Comparison of ENCODE assay signal across 24 cellular contexts in genomic region chr7:151787348-151787747, GRCh38.
DNase-seq lines count a peak whose midpoint lies in the region; ATAC-seq, FAIRE-seq and TF ChIP-seq lines count a peak whose summit lies in the region.
"Had no signal": no experiment of that assay in that cellular context is flagged by ENCODE, and none has a peak within 500 bp of the region (broad histone marks: within the 10 kb centered on the region; RNA-seq: fewer than 3 reads in every experiment).

No MANE protein-coding gene starts in this region.

- H3K79me2 ChIP-seq in K562 (ENCODE audit: control insufficient read depth, insufficient read depth, low read length) = no peaks in the 10 kb centered on the region
- H3K79me2 ChIP-seq in mesendoderm (ENCODE audit: control insufficient read depth, insufficient read depth, low read length) = no peaks in the 10 kb centered on the region

- H2BK5ac ChIP-seq in mesendoderm (ENCODE audit: low read length) = peak overlapping the region; percentile 83

- H2AK5ac ChIP-seq in mesendoderm (ENCODE audit: low read length) = peak overlapping the region; percentile 48

- H3K56ac ChIP-seq in mesendoderm (ENCODE audit: low read length) = peak overlapping the region; percentile 38

- peak overlapping the region; percentile 62 for H4K5ac ChIP-seq in mesendoderm (ENCODE audit: low read length)

- POLR2A ChIA-PET in HEK293 (lab: Yijun Ruan, JAX) = no interaction called here
- POLR2A ChIA-PET in K562 (lab: Yijun Ruan, JAX) = no interaction called here

- H3K4me3 ChIP-seq in BLaER1 treated with 17β-estradiol and CSF1 and Interleukin-3, amounts not matched to agents 10 nM and 100 nM = no peak overlapping the region
- H3K4me3 ChIP-seq in HEK293 (ENCODE audit: low read depth, low read length) (no peak overlapping the region), K562 (no peak overlapping the region), mesendoderm (ENCODE audit: low read length) (no peak overlapping the region), left lung (no peak overlapping the region)
- H3K4me3 ChIP-seq: BLaER1, GM23248 had no signal

- H3K9me1 ChIP-seq in K562 (ENCODE audit: control insufficient read depth, insufficient read depth, low read length) = no peaks in the 10 kb centered on the region

- no peak overlapping the region for H4K8ac ChIP-seq in mesendoderm (ENCODE audit: low read depth, low read length)

- intact Hi-C loops in K562 (cut with micrococcal nuclease) (no loop called here), posterior cingulate gyrus (cut with DNase I) (no loop called here), left lung (cut with DNase I) (loop anchor here in 1 of 2 donors (10.0 kb wide), 1 partner anchor 147 kb away; no protein-coding TSS in a partner anchor)

- H3K79me1 ChIP-seq in mesendoderm (ENCODE audit: low read length) = no peaks in the 10 kb centered on the region

- peaks cover 4 to 30% (median 13%) of the 10 kb centered on the region in 10 experiments; a peak in 16 of 20 replicates for H3K4me1 ChIP-seq in BLaER1 treated with 17β-estradiol and CSF1 and Interleukin-3, amounts not matched to agents 10 nM and 100 nM
- H3K4me1 ChIP-seq in HEK293 (ENCODE audit: control insufficient read depth, insufficient read depth, low read length) (no peaks in the 10 kb centered on the region), K562 (replicated peaks in 1 of 2; ENCODE audit: control insufficient read depth in 2 of 2, insufficient read depth in 2 of 2, low read length in 2 of 2) (peaks cover 0 to 8% of the 10 kb centered on the region in 2 experiments; a peak in 2 of 5 replicates), mesendoderm (ENCODE audit: control insufficient read depth, low read depth, low read length) (peaks cover 11% of the 10 kb centered on the region), left lung (peaks cover 7 to 30% of the 10 kb centered on the region in 2 donors)

- peak overlapping the region in 6 of 11 experiments; percentile 6 to 58 (median 25); a peak in 5 of 22 replicates for H3K4me2 ChIP-seq in BLaER1 treated with 17β-estradiol and CSF1 and Interleukin-3, amounts not matched to agents 10 nM and 100 nM
- no peak overlapping the region for H3K4me2 ChIP-seq in K562 (ENCODE audit: insufficient read depth, low read length)
- H3K4me2 ChIP-seq in mesendoderm (ENCODE audit: low read length) = no peak overlapping the region
- H3K4me2 ChIP-seq: BLaER1 had no signal

- H2AFZ ChIP-seq in K562 (ENCODE audit: low read depth, low read length) = no peak overlapping the region
- H2AFZ ChIP-seq: GM23248 had no signal

- H3K27ac ChIP-seq in BLaER1 treated with 17β-estradiol and CSF1 and Interleukin-3, amounts not matched to agents 10 nM and 100 nM = no peak overlapping the region
- H3K27ac ChIP-seq in HEK293 (ENCODE audit: extremely low read depth, low read depth, low read length) = no peak overlapping the region
- H3K27ac ChIP-seq in K562 (ENCODE audit: extremely low read depth, low read depth, low read length) = no peak overlapping the region
- no peak overlapping the region for H3K27ac ChIP-seq in mesendoderm (ENCODE audit: low read depth, low read length)
- no peak overlapping the region for H3K27ac ChIP-seq in left lung
- H3K27ac ChIP-seq: 22Rv1, BLaER1, GM23248 had no signal

- H3K18ac ChIP-seq in mesendoderm (ENCODE audit: low read length) = no peak overlapping the region

- no peaks in the 10 kb centered on the region for H3K36me3 ChIP-seq in BLaER1 treated with 17β-estradiol and CSF1 and Interleukin-3, amounts not matched to agents 10 nM and 100 nM
- no peaks in the 10 kb centered on the region for H3K36me3 ChIP-seq in HEK293 (ENCODE audit: control insufficient read depth in 2 of 2, insufficient read depth in 1 of 2, low read length in 2 of 2)
- H3K36me3 ChIP-seq in K562 (ENCODE audit: control insufficient read depth, insufficient read depth, low read length) = no peaks in the 10 kb centered on the region
- no peaks in the 10 kb centered on the region for H3K36me3 ChIP-seq in mesendoderm (ENCODE audit: control insufficient read depth, insufficient read depth, low read length)
- peaks cover 0 to 8% of the 10 kb centered on the region in 2 donors for H3K36me3 ChIP-seq in left lung

- CTCF ChIA-PET in HEK293 (lab: Yijun Ruan, JAX) = no interaction called here
- CTCF ChIA-PET in K562 (lab: Yijun Ruan, JAX; ENCODE audit: low intra/inter-chr PET ratio) = no interaction called here

- FAIRE-seq in K562 (lab: Jason Lieb, UNC) = no peak
- FAIRE-seq: A204.1, GM12892, GM19239, H1 had no signal

- no peak overlapping the region for H2BK15ac ChIP-seq in mesendoderm (replicated peaks; ENCODE audit: low read depth)

- TF ChIP-seq CTCF in HEK293 (tag by site-specific recombination; IDR thresholded peaks at IDR 0.05) (no peak), K562 (IDR thresholded peaks at IDR 0.05 in 2 of 3, conservative IDR thresholded peaks at IDR 0.05 in 1 of 3; ENCODE audit: insufficient read depth in 2 of 3, low read depth in 1 of 3, low read length in 3 of 3) (no peak), left lung (IDR thresholded peaks at IDR 0.05) (no peak)

- BruUV-seq in K562 (replicated peaks; lab: Mats Ljungman, UMichigan) = no TSS peak

- no peak overlapping the region for H2BK120ac ChIP-seq in mesendoderm (ENCODE audit: low read depth, low read length)

- no peak overlapping the region for H3K23ac ChIP-seq in mesendoderm (ENCODE audit: low read length)

- TF ChIP-seq POLR2A in K562 (conservative IDR thresholded peaks at IDR 0.05) = no peak

- H3K27me3 ChIP-seq in BLaER1 treated with 17β-estradiol and CSF1 and Interleukin-3, amounts not matched to agents 10 nM and 100 nM = no peaks in the 10 kb centered on the region
- H3K27me3 ChIP-seq in K562 (ENCODE audit: control insufficient read depth in 2 of 2, insufficient read depth in 2 of 2, low read length in 2 of 2) (peaks cover 51 to 79% of the 10 kb centered on the region in 2 experiments), mesendoderm (ENCODE audit: insufficient read depth, low read length, poor library complexity) (no peaks in the 10 kb centered on the region), left lung (no peaks in the 10 kb centered on the region)
- H3K27me3 ChIP-seq: BLaER1 had no signal

- DNase-seq in K562 (ENCODE audit: extremely low read depth in 1 of 4, low spot score in 3 of 4) = no peak
- no peak for DNase-seq in mesendoderm
- no peak for DNase-seq in NCI-H2227 treated with DMSO at 0.1 percent for 48 hours (lab: John Stamatoyannopoulos, UW)
- no peak for DNase-seq in posterior cingulate gyrus
- DNase-seq in left lung = no peak
- DNase-seq in glomerular visceral epithelial cell (ENCODE audit: extremely low spot score) = no peak
- DNase-seq: Calu3; CD4-positive, alpha-beta memory T cell; COR-L47; DMS53; DMS79 treated with DMSO at 0.1 percent for 48 hours; GF-D8; GM23248; H7; HCEC 1CT; HFFc6 had no signal

- H4K20me1 ChIP-seq in BLaER1 treated with 17β-estradiol and CSF1 and Interleukin-3, amounts not matched to agents 10 nM and 100 nM = no peaks in the 10 kb centered on the region; a peak in 1 of 22 replicates
- H4K20me1 ChIP-seq in K562 (replicated peaks; ENCODE audit: control insufficient read depth, insufficient read depth, low read length) = peaks cover 11% of the 10 kb centered on the region; the same call in 1 of the 2 replicates
- H4K20me1 ChIP-seq: BLaER1 had no signal

- H3K9ac ChIP-seq in BLaER1 treated with 17β-estradiol and CSF1 and Interleukin-3, amounts not matched to agents 10 nM and 100 nM = no peak overlapping the region
- H3K9ac ChIP-seq in K562 (ENCODE audit: insufficient read depth in 1 of 2, low read depth in 2 of 2, low read length in 2 of 2) = no peak overlapping the region
- no peak overlapping the region for H3K9ac ChIP-seq in mesendoderm (ENCODE audit: low read length)
- H3K9ac ChIP-seq: BLaER1, GM23248 had no signal

- no peak for TF ChIP-seq EP300 in K562 (IDR thresholded peaks at IDR 0.05; ENCODE audit: low read length)

- no peak for ATAC-seq in K562
- ATAC-seq in left lung = no peak

- peaks cover 0 to 8% (median 0%) of the 10 kb centered on the region in 11 experiments; a peak in 3 of 22 replicates for H3K9me3 ChIP-seq in BLaER1 treated with 17β-estradiol and CSF1 and Interleukin-3, amounts not matched to agents 10 nM and 100 nM (replicated peaks in 1 of 11)
- H3K9me3 ChIP-seq in HEK293 (ENCODE audit: control insufficient read depth, insufficient read depth, low read depth, low read length) (no peaks in the 10 kb centered on the region), K562 (replicated peaks; ENCODE audit: control insufficient read depth, insufficient read depth, low read depth, low read length) (no peaks in the 10 kb centered on the region), left lung (no peaks in the 10 kb centered on the region)

- TF ChIP-seq RAD21 in K562 (CRISPR knock-in tag; conservative IDR thresholded peaks at IDR 0.05 in 1 of 2, IDR thresholded peaks at IDR 0.05 in 1 of 2) = no peak

- in situ Hi-C loops in K562 (cut with MboI) = no loop called here

- H3K4ac ChIP-seq in mesendoderm (ENCODE audit: low read depth, low read length) = no peak overlapping the region

- 4% methylated on average over 3 of the region's 3 CpGs for WGBS in K562 (ENCODE audit: insufficient coverage, low coverage, missing lambda C conversion rate)
- no CpG with 5 or more reads among the region's 3 CpGs for WGBS in mesendoderm (ENCODE audit: extremely low coverage, insufficient coverage, low lambda C conversion rate)

TF ChIP-seq in HEK293, 187 proteins besides CTCF, POLR2A, EP300 and RAD21:
- TF ChIP-seq ZNF174 (tag by site-specific recombination; IDR thresholded peaks at IDR 0.05) (no peak), ZNF146 (tag by site-specific recombination; IDR thresholded peaks at IDR 0.05) (peak; percentile 92), ZNF10 (tag by site-specific recombination; IDR thresholded peaks at IDR 0.05) (0 out of 2 replicates have a peak, but pooled peaks have one; percentile 17)

TF ChIP-seq in K562, 482 proteins besides CTCF, POLR2A, EP300 and RAD21 (continues in another document):
- TF ChIP-seq ZNF146 (CRISPR knock-in tag; IDR thresholded peaks at IDR 0.05; ENCODE audit: unreplicated experiment) (peak; percentile 82), NCOA4 (IDR thresholded peaks at IDR 0.05; ENCODE audit: partially characterized antibody) (no peak), LCOR (CRISPR knock-in tag; IDR thresholded peaks at IDR 0.05) (no peak)

Comparison
In these comparisons a context has a peak if more than half of its experiments do, and no peak if none do; other contexts are left out.
1. H3K4me2 ChIP-seq: peak in BLaER1 treated with 17β-estradiol and CSF1 and Interleukin-3, amounts not matched to agents 10 nM and 100 nM (6 of 11); none in K562 (single experiment) and mesendoderm (single experiment).